11 cellular contexts compared by ENCODE assay signal in the genomic region with DNA sequence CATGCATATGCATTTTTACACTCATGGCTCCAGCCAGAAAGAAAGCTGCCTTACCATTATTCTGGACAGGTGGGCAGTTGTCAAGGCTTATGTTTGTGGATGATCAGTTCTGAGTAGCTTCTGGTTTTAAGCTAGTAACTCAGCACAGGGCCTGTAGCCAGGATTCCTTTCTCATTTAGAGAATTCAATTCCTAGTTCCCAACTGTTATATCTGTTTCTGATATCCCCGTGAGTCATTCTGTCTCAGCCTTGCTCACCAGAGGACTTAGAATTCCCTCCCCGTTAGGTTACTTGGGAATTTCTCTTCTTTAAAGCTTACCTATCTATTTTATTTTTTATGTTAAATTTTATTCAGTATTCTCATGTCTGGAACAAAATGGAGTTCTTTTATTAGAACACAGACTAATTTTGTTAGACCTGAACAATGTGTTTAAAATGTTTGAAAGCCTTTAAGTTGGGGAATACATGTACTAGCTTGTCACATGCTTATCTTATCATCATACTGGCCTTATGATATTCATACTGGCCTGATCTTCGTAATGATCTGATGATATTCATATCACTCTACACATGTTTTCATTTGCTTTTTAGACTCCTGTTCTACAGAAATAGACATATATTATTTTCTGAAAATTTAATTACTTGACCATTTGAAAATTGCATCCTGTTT. TPM values are rescaled to one million over a fixed set of nuclear protein-coding genes. Genes with fewer than 3 reads are reported as not detected.
DNase-seq lines count a peak whose midpoint lies in the region; ATAC-seq, FAIRE-seq and TF ChIP-seq lines count a peak whose summit lies in the region.
"Had no signal": no experiment of that assay in that cellular context is flagged by ENCODE, and none has a peak within 500 bp of the region (broad histone marks: within the 10 kb centered on the region; RNA-seq: fewer than 3 reads in every experiment).

No MANE protein-coding gene starts in this region.

- H3K4me3 ChIP-seq in fibroblast of lung (replicated peaks in 1 of 4; ENCODE audit: control extremely low read depth in 1 of 4, insufficient read depth in 1 of 4, low read depth in 3 of 4, low read length in 4 of 4), result no peak overlapping the region
- H3K4me3 ChIP-seq in kidney (ENCODE audit: low read length in 2 of 2), result no peak overlapping the region
- H3K4me3 ChIP-seq: coronary artery had no signal

- H4K20me1 ChIP-seq in fibroblast of lung (ENCODE audit: control insufficient read depth, extremely low read depth, insufficient read depth, low read length), result peaks cover 2% of the 10 kb centered on the region

- H3K27me3 Mint-ChIP-seq in osteocyte (ENCODE audit: unreplicated experiment), result no peaks in the 10 kb centered on the region

- no peak overlapping the region for H3K4me3 Mint-ChIP-seq in osteocyte (ENCODE audit: unreplicated experiment)

- no peaks in the 10 kb centered on the region for H3K9me3 Mint-ChIP-seq in osteocyte (ENCODE audit: unreplicated experiment)

- FAIRE-seq in kidney (lab: Jason Lieb, UNC), result no peak

- H3K36me3 ChIP-seq in fibroblast of lung (ENCODE audit: control insufficient read depth, insufficient read depth, low read length), result no peaks in the 10 kb centered on the region
- no peaks in the 10 kb centered on the region for H3K36me3 ChIP-seq in kidney (ENCODE audit: control insufficient read depth in 1 of 2, insufficient read depth in 2 of 2, low read length in 2 of 2)

- H3K27ac ChIP-seq in fibroblast of lung (ENCODE audit: insufficient read depth, low read length) (peak overlapping the region; percentile 13), kidney (ENCODE audit: low read depth in 2 of 2, low read length in 2 of 2) (no peak overlapping the region)
- H3K27ac ChIP-seq: coronary artery had no signal

- ATAC-seq in SK-N-SH treated with all-trans-retinoic acid at 6 μM for 48 hours (peak; percentile 97), GM19324 (IDR thresholded peaks at IDR 0.05; ENCODE audit: low FRiP score, unreplicated experiment) (no peak)

- DNase-seq in EH (ENCODE audit: low read depth), result peak; percentile 80
- peak; percentile 74 to 88 for DNase-seq in fibroblast of lung (ENCODE audit: low read depth in 2 of 2)
- no peak for DNase-seq in osteocyte (ENCODE audit: extremely low spot score, unreplicated experiment)
- no peak for DNase-seq in kidney
- DNase-seq in HuH-7 (ENCODE audit: low spot score), result no peak
- DNase-seq in NCI-H345 (lab: John Stamatoyannopoulos, UW), result no peak
- DNase-seq: GOT3, NCI-H748 treated with DMSO at 0.1 percent for 48 hours had no signal

- peaks cover 18% of the 10 kb centered on the region for H3K4me1 Mint-ChIP-seq in osteocyte (ENCODE audit: unreplicated experiment)

- no peaks in the 10 kb centered on the region for H3K27me3 ChIP-seq in fibroblast of lung (ENCODE audit: control insufficient read depth, insufficient read depth, low read length)

- H3K4me1 ChIP-seq in fibroblast of lung (ENCODE audit: control insufficient read depth, extremely low read depth, insufficient read depth, low read length) (peaks cover 10% of the 10 kb centered on the region), kidney (ENCODE audit: control insufficient read depth in 1 of 2, insufficient read depth in 1 of 2, low read depth in 1 of 2, low read length in 2 of 2) (peaks cover under 1 to 8% of the 10 kb centered on the region in 2 donors)

- peak overlapping the region; percentile 20 for H3K27ac Mint-ChIP-seq in osteocyte (ENCODE audit: unreplicated experiment)

- H2AFZ ChIP-seq in fibroblast of lung (ENCODE audit: low read length), result no peak overlapping the region

- peaks cover 93% of the 10 kb centered on the region for H3K79me2 ChIP-seq in fibroblast of lung (ENCODE audit: control insufficient read depth, insufficient read depth, low read length)

- H3K36me3 Mint-ChIP-seq in osteocyte (ENCODE audit: unreplicated experiment), result no peaks in the 10 kb centered on the region

- intact Hi-C loops in kidney (cut with DNase I), result no loop called here

- H3K9me3 ChIP-seq in fibroblast of lung (ENCODE audit: control insufficient read depth, insufficient read depth, low read depth, low read length), result no peaks in the 10 kb centered on the region
- no peaks in the 10 kb centered on the region for H3K9me3 ChIP-seq in kidney (ENCODE audit: control insufficient read depth in 1 of 2, low read length in 2 of 2)

- no peak overlapping the region for H3K4me2 ChIP-seq in fibroblast of lung (ENCODE audit: extremely low read depth, insufficient read depth, low read length)

- H3K9ac ChIP-seq in fibroblast of lung (ENCODE audit: insufficient read depth, low read length), result no peak overlapping the region
- H3K9ac ChIP-seq in kidney (ENCODE audit: low read length in 2 of 2), result no peak overlapping the region

- no peak for TF ChIP-seq CTCF in fibroblast of lung (conservative IDR thresholded peaks at IDR 0.05 in 1 of 2, IDR thresholded peaks at IDR 0.05 in 1 of 2; ENCODE audit: low read depth in 1 of 2, low read length in 2 of 2)
- TF ChIP-seq CTCF in osteocyte (IDR thresholded peaks at IDR 0.05), result no peak
- no peak for TF ChIP-seq CTCF in kidney (IDR thresholded peaks at IDR 0.05; ENCODE audit: borderline replicate concordance, extremely low read depth, insufficient read depth)

TF ChIP-seq in SK-N-SH treated with all-trans-retinoic acid at 6 μM for 48 hours, 23 proteins besides CTCF, POLR2A, EP300 and RAD21 (continues in another document):
- TF ChIP-seq, protein P1, sequence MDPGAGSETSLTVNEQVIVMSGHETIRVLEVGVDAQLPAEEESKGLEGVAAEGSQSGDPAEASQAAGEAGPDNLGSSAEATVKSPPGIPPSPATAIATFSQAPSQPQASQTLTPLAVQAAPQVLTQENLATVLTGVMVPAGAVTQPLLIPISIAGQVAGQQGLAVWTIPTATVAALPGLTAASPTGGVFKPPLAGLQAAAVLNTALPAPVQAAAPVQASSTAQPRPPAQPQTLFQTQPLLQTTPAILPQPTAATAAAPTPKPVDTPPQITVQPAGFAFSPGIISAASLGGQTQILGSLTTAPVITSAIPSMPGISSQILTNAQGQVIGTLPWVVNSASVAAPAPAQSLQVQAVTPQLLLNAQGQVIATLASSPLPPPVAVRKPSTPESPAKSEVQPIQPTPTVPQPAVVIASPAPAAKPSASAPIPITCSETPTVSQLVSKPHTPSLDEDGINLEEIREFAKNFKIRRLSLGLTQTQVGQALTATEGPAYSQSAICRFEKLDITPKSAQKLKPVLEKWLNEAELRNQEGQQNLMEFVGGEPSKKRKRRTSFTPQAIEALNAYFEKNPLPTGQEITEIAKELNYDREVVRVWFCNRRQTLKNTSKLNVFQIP (CRISPR knock-in tag; IDR thresholded peaks at IDR 0.05; ENCODE audit: borderline replicate concordance, low read depth), result no peak
- TF ChIP-seq PPARA (CRISPR knock-in tag; IDR thresholded peaks at IDR 0.05; ENCODE audit: borderline replicate concordance) (no peak), TOX (CRISPR knock-in tag; IDR thresholded peaks at IDR 0.05; ENCODE audit: borderline replicate concordance) (no peak), ZNF70 (CRISPR knock-in tag; IDR thresholded peaks at IDR 0.05) (no peak), CSDC2 (CRISPR knock-in tag; IDR thresholded peaks at IDR 0.05) (no peak), ZNF8 (CRISPR knock-in tag; IDR thresholded peaks at IDR 0.05) (no peak), ZNF565 (CRISPR knock-in tag; conservative IDR thresholded peaks at IDR 0.05; ENCODE audit: low read depth) (no peak), ZFP3 (CRISPR knock-in tag; IDR thresholded peaks at IDR 0.05) (no peak), ZFP30 (CRISPR knock-in tag; IDR thresholded peaks at IDR 0.05) (no peak)
- TF ChIP-seq, protein P2, sequence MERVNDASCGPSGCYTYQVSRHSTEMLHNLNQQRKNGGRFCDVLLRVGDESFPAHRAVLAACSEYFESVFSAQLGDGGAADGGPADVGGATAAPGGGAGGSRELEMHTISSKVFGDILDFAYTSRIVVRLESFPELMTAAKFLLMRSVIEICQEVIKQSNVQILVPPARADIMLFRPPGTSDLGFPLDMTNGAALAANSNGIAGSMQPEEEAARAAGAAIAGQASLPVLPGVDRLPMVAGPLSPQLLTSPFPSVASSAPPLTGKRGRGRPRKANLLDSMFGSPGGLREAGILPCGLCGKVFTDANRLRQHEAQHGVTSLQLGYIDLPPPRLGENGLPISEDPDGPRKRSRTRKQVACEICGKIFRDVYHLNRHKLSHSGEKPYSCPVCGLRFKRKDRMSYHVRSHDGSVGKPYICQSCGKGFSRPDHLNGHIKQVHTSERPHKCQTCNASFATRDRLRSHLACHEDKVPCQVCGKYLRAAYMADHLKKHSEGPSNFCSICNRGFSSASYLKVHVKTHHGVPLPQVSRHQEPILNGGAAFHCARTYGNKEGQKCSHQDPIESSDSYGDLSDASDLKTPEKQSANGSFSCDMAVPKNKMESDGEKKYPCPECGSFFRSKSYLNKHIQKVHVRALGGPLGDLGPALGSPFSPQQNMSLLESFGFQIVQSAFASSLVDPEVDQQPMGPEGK (CRISPR knock-in tag; IDR thresholded peaks at IDR 0.05; ENCODE audit: borderline replicate concordance), result no peak
- TF ChIP-seq, protein P3, sequence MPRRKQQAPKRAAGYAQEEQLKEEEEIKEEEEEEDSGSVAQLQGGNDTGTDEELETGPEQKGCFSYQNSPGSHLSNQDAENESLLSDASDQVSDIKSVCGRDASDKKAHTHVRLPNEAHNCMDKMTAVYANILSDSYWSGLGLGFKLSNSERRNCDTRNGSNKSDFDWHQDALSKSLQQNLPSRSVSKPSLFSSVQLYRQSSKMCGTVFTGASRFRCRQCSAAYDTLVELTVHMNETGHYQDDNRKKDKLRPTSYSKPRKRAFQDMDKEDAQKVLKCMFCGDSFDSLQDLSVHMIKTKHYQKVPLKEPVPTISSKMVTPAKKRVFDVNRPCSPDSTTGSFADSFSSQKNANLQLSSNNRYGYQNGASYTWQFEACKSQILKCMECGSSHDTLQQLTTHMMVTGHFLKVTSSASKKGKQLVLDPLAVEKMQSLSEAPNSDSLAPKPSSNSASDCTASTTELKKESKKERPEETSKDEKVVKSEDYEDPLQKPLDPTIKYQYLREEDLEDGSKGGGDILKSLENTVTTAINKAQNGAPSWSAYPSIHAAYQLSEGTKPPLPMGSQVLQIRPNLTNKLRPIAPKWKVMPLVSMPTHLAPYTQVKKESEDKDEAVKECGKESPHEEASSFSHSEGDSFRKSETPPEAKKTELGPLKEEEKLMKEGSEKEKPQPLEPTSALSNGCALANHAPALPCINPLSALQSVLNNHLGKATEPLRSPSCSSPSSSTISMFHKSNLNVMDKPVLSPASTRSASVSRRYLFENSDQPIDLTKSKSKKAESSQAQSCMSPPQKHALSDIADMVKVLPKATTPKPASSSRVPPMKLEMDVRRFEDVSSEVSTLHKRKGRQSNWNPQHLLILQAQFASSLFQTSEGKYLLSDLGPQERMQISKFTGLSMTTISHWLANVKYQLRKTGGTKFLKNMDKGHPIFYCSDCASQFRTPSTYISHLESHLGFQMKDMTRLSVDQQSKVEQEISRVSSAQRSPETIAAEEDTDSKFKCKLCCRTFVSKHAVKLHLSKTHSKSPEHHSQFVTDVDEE (CRISPR knock-in tag; IDR thresholded peaks at IDR 0.05), result no peak

RNA-seq across cellular contexts. Expression of a gene that starts 47.1 kb away (rescaled TPM):
- total RNA-seq in fibroblast of lung (153 and 203 TPM in 2 replicates), osteocyte (144 and 154 TPM in 2 replicates), kidney (282 TPM)
- polyA plus RNA-seq in fibroblast of lung (378 TPM in 2 replicates), kidney (ENCODE audit: insufficient read depth, low read depth, low replicate concordance) (83.2 TPM)
- 255 and 278 TPM in 2 replicates for polyA plus RNA-seq in fibroblast of lung (2012)
- 43.3 and 57.6 TPM in 2 replicates for polyA minus RNA-seq in fibroblast of lung (ENCODE audit: low replicate concordance)

Comparison
In these comparisons a context has a peak if more than half of its experiments do, and no peak if none do; other contexts are left out.
1. DNase-seq: peak in EH (single experiment) and fibroblast of lung (2 of 2); none in osteocyte (single experiment), kidney (single experiment), HuH-7 (single experiment) and NCI-H345 (single experiment).